8 cellular contexts compared by ENCODE assay signal in genomic region chr6:32175322-32175710, GRCh38. TPM values are rescaled to one million over a fixed set of nuclear protein-coding genes. Genes with fewer than 3 reads are reported as not detected.
A peak's percentile ranks its signal among the peaks of the same experiment; 100 is the strongest.
DNase-seq lines count a peak whose midpoint lies in the region; ATAC-seq and TF ChIP-seq lines count a peak whose summit lies in the region.

No MANE protein-coding gene starts in this region.

- H3K27ac ChIP-seq in CD4-positive, CD25-positive, alpha-beta regulatory T cell (ENCODE audit: insufficient read depth, low read length, poor library complexity, severe bottlenecking), result peak overlapping the region; percentile 97
- H3K27ac ChIP-seq in OCI-LY7 (ENCODE audit: low read depth, low read length, poor library complexity, severe bottlenecking) (no peak overlapping the region), neuronal stem cell (replicated peaks; ENCODE audit: low read length) (no peak overlapping the region)

- no peak overlapping the region for H2BK12ac ChIP-seq in neuronal stem cell (ENCODE audit: low read length)

- intact Hi-C loops in OCI-LY7 (cut with micrococcal nuclease; ENCODE audit: unreplicated experiment), result no loop called here

- TF ChIP-seq CTCF in OCI-LY7 (conservative IDR thresholded peaks at IDR 0.05; ENCODE audit: low read length) (no peak), endothelial cell (IDR thresholded peaks at IDR 0.05; ENCODE audit: unreplicated experiment) (no peak)

- H3K4me1 Mint-ChIP-seq in CD4-positive, CD25-positive, alpha-beta regulatory T cell, result peaks cover 6 to 84% (median 41%) of the 10 kb centered on the region in 4 donors
- H3K4me1 Mint-ChIP-seq in endothelial cell (ENCODE audit: unreplicated experiment), result peaks cover 65% of the 10 kb centered on the region

- H4K8ac ChIP-seq in neuronal stem cell (ENCODE audit: low read depth, low read length), result no peak overlapping the region

- H2AFZ ChIP-seq in OCI-LY7 (ENCODE audit: low read length), result no peak overlapping the region; the same call in 1 of the 2 replicates
- H2AFZ ChIP-seq in neuronal stem cell (ENCODE audit: low read length), result peak overlapping the region; percentile 74

- peak overlapping the region; percentile 97 for H3K18ac ChIP-seq in neuronal stem cell (ENCODE audit: low read length)

- H3K27me3 Mint-ChIP-seq in CD4-positive, CD25-positive, alpha-beta regulatory T cell, result no peaks in the 10 kb centered on the region
- peaks cover 8% of the 10 kb centered on the region for H3K27me3 Mint-ChIP-seq in endothelial cell (ENCODE audit: unreplicated experiment)

- peaks cover 17% of the 10 kb centered on the region for H3K36me3 Mint-ChIP-seq in CD4-positive, CD25-positive, alpha-beta regulatory T cell
- peaks cover 10% of the 10 kb centered on the region for H3K36me3 Mint-ChIP-seq in endothelial cell (ENCODE audit: low read depth, unreplicated experiment)

- no peaks in the 10 kb centered on the region for H3K9me3 Mint-ChIP-seq in CD4-positive, CD25-positive, alpha-beta regulatory T cell
- no peaks in the 10 kb centered on the region for H3K9me3 Mint-ChIP-seq in endothelial cell (ENCODE audit: unreplicated experiment)

- peaks cover 5% of the 10 kb centered on the region for H3K36me3 ChIP-seq in CD4-positive, CD25-positive, alpha-beta regulatory T cell (ENCODE audit: control insufficient read depth, insufficient read depth, low read length)
- H3K36me3 ChIP-seq in OCI-LY7 (ENCODE audit: insufficient read depth, low read length), result peaks cover under 1% of the 10 kb centered on the region; the same call in 1 of the 2 replicates
- H3K36me3 ChIP-seq in neuronal stem cell (replicated peaks in 1 of 2; ENCODE audit: control insufficient read depth in 2 of 2, insufficient read depth in 2 of 2, low read length in 2 of 2), result peaks cover 12 to 35% of the 10 kb centered on the region in 2 donors

- peak overlapping the region; percentile 47 for H2AK5ac ChIP-seq in neuronal stem cell (ENCODE audit: low read depth, low read length)

- H3K4me2 ChIP-seq in OCI-LY7 (ENCODE audit: low read length) (peak overlapping the region; percentile 96), neuronal stem cell (ENCODE audit: insufficient read depth, low read length, poor library complexity, severe bottlenecking) (peak overlapping the region; percentile 67)

- no peak overlapping the region for H2BK120ac ChIP-seq in neuronal stem cell (ENCODE audit: low read depth, low read length)

- WGBS in neuronal stem cell (ENCODE audit: extremely low coverage in 2 of 2, insufficient read length in 2 of 2, insufficient replicate concordance in 1 of 2), 2 donors, result no CpG with 5 or more reads among the region's 2 CpGs

- POLR2A ChIA-PET in OCI-LY7 (lab: Charles Lee), result no interaction called here

- H3K9me2 ChIP-seq in OCI-LY7 (ENCODE audit: insufficient read depth, low read length), result no peaks in the 10 kb centered on the region

- peaks cover 3% of the 10 kb centered on the region for H3K79me1 ChIP-seq in neuronal stem cell (ENCODE audit: low read depth, low read length)

- H3K14ac ChIP-seq in neuronal stem cell (ENCODE audit: low read length), result no peak overlapping the region

- CTCF ChIA-PET in OCI-LY7 (lab: Charles Lee; ENCODE audit: unreplicated experiment), result no interaction called here

- no peak for DNase-seq in CD4-positive, CD25-positive, alpha-beta regulatory T cell
- no peak for DNase-seq in OCI-LY7 (ENCODE audit: low spot score)
- DNase-seq in endothelial cell (ENCODE audit: low spot score), result no peak
- DNase-seq in neuronal stem cell (ENCODE audit: low spot score), result no peak
- DNase-seq in SIG-M5 treated with dmso at 0.1 percent for 504 hours (lab: John Stamatoyannopoulos, UW; ENCODE audit: unreplicated experiment), result no peak
- DNase-seq in DMS 273 treated with DMSO at 0.1 percent for 48 hours (lab: John Stamatoyannopoulos, UW), result no peak

- BruUV-seq in OCI-LY7 (replicated peaks; lab: Mats Ljungman, UMichigan), result no TSS peak

- no peak for ATAC-seq in CD4-positive, CD25-positive, alpha-beta regulatory T cell (ENCODE audit: low read depth in 2 of 2)
- ATAC-seq in GM19035 (IDR thresholded peaks at IDR 0.05; ENCODE audit: unreplicated experiment) (no peak), HG03520 (IDR thresholded peaks at IDR 0.05; ENCODE audit: unreplicated experiment) (no peak)

- H4K20me1 ChIP-seq in OCI-LY7 (ENCODE audit: insufficient read depth, low read length), result no peaks in the 10 kb centered on the region

- H3K27me3 ChIP-seq in CD4-positive, CD25-positive, alpha-beta regulatory T cell (ENCODE audit: control insufficient read depth, insufficient read depth, low read length), result no peaks in the 10 kb centered on the region
- H3K27me3 ChIP-seq in neuronal stem cell (ENCODE audit: control insufficient read depth in 3 of 3, insufficient read depth in 3 of 3, low read depth in 1 of 3, low read length in 3 of 3), result no peaks in the 10 kb centered on the region

- H3K79me2 ChIP-seq in OCI-LY7 (ENCODE audit: insufficient read depth, low read depth, low read length), result peaks cover 14% of the 10 kb centered on the region; the same call in 1 of the 2 replicates

- no peak overlapping the region for H4K91ac ChIP-seq in neuronal stem cell (ENCODE audit: low read depth, low read length, poor library complexity)

- H3K4me1 ChIP-seq in CD4-positive, CD25-positive, alpha-beta regulatory T cell (ENCODE audit: control insufficient read depth, insufficient read depth, low read length, poor library complexity, severe bottlenecking), result peaks cover 47% of the 10 kb centered on the region
- H3K4me1 ChIP-seq in OCI-LY7 (ENCODE audit: insufficient read depth, low read length, poor library complexity, severe bottlenecking), result peaks cover 44% of the 10 kb centered on the region
- H3K4me1 ChIP-seq in neuronal stem cell (ENCODE audit: control insufficient read depth in 2 of 2, insufficient read depth in 1 of 2, low read depth in 1 of 2, low read length in 2 of 2), result peaks cover 9 to 16% of the 10 kb centered on the region in 2 donors

- H3K4me3 Mint-ChIP-seq in CD4-positive, CD25-positive, alpha-beta regulatory T cell, result peak overlapping the region; percentile 57 to 98 (median 94)
- peak overlapping the region; percentile 96 for H3K4me3 Mint-ChIP-seq in endothelial cell (ENCODE audit: unreplicated experiment)

- peak overlapping the region; percentile 86 for H3K4me3 ChIP-seq in CD4-positive, CD25-positive, alpha-beta regulatory T cell (ENCODE audit: low read depth, low read length)
- H3K4me3 ChIP-seq in OCI-LY7 (ENCODE audit: low read depth, low read length, poor library complexity, severe bottlenecking) (peak overlapping the region; percentile 87), neuronal stem cell (ENCODE audit: low read length in 2 of 2) (peak overlapping the region; percentile 72 to 94)

- peak overlapping the region; percentile 67 for H2BK5ac ChIP-seq in neuronal stem cell (ENCODE audit: low read length)

- H3K4ac ChIP-seq in neuronal stem cell (ENCODE audit: low read length), result no peak overlapping the region

- peak overlapping the region; percentile 99 for H3K9ac ChIP-seq in neuronal stem cell (ENCODE audit: low read depth, low read length, poor library complexity)

- H2BK15ac ChIP-seq in neuronal stem cell (ENCODE audit: low read length), result no peak overlapping the region

- no peaks in the 10 kb centered on the region for H3K9me3 ChIP-seq in CD4-positive, CD25-positive, alpha-beta regulatory T cell (ENCODE audit: control insufficient read depth in 2 of 2, low read length in 2 of 2)
- no peaks in the 10 kb centered on the region for H3K9me3 ChIP-seq in OCI-LY7 (ENCODE audit: low read length)
- no peaks in the 10 kb centered on the region for H3K9me3 ChIP-seq in neuronal stem cell (replicated peaks in 1 of 2; ENCODE audit: control insufficient read depth in 2 of 2, insufficient read depth in 1 of 2, low read depth in 1 of 2, low read length in 2 of 2)

- H3K27ac Mint-ChIP-seq in CD4-positive, CD25-positive, alpha-beta regulatory T cell, result peak overlapping the region; percentile 78 to 95 (median 94)
- peak overlapping the region; percentile 94 for H3K27ac Mint-ChIP-seq in endothelial cell (ENCODE audit: unreplicated experiment)

- peak overlapping the region; percentile 50 for H3K23ac ChIP-seq in neuronal stem cell (ENCODE audit: low read depth, low read length, poor library complexity)

RNA-seq across cellular contexts. Expression of gene AGPAT1, which starts 0.6 kb away (rescaled TPM):
- 23.9 TPM for total RNA-seq in CD4-positive, CD25-positive, alpha-beta regulatory T cell
- polyA plus RNA-seq in CD4-positive, CD25-positive, alpha-beta regulatory T cell, result 10 to 100 TPM; 11.8 to 15.2 (median 14.3) TPM
- total RNA-seq in OCI-LY7 (2014; rRNA removed; shearing (Covaris generic)), result 18.0 and 24.5 TPM in 2 replicates
- total RNA-seq in OCI-LY7 (2022) (28.1 and 30.1 TPM in 2 replicates), endothelial cell (ENCODE audit: unreplicated experiment) (93.3 TPM)
- 110 TPM for polyA plus RNA-seq in neuronal stem cell (2013, experiment 1 of 2)
- 106 TPM for polyA plus RNA-seq in neuronal stem cell (2013, experiment 2 of 2)

RNA-seq across cellular contexts. Expression of gene RNF5, which starts 2.9 kb away (rescaled TPM):
- 30.0 TPM for total RNA-seq in CD4-positive, CD25-positive, alpha-beta regulatory T cell
- 100 to 1,000 TPM; 117 to 135 (median 131) TPM for polyA plus RNA-seq in CD4-positive, CD25-positive, alpha-beta regulatory T cell
- total RNA-seq in OCI-LY7 (2014; rRNA removed; shearing (Covaris generic)), result 51.3 and 59.9 TPM in 2 replicates
- total RNA-seq in OCI-LY7 (2022) (50.6 and 56.1 TPM in 2 replicates), endothelial cell (ENCODE audit: unreplicated experiment) (44.4 TPM)
- 152 TPM for polyA plus RNA-seq in neuronal stem cell (2013, experiment 1 of 2)
- polyA plus RNA-seq in neuronal stem cell (2013, experiment 2 of 2), result 145 TPM

RNA-seq across cellular contexts. Expression of gene AGER, which starts 8.7 kb away (rescaled TPM):
- 27.8 TPM for total RNA-seq in CD4-positive, CD25-positive, alpha-beta regulatory T cell
- under 1 TPM in 2 of 4 donors, not detected in 2; 0.44 to 0.52 TPM for polyA plus RNA-seq in CD4-positive, CD25-positive, alpha-beta regulatory T cell
- total RNA-seq in OCI-LY7 (2014; rRNA removed; shearing (Covaris generic)), result 6.6 and 6.7 TPM in 2 replicates
- total RNA-seq in OCI-LY7 (2022), result 26.9 and 29.9 TPM in 2 replicates
- total RNA-seq in endothelial cell (ENCODE audit: unreplicated experiment), result 42.2 TPM
- 19.9 TPM for polyA plus RNA-seq in neuronal stem cell (2013, experiment 1 of 2)
- 18.7 TPM for polyA plus RNA-seq in neuronal stem cell (2013, experiment 2 of 2)

RNA-seq across cellular contexts. Expression of gene EGFL8, which starts 10.9 kb away (rescaled TPM):
- 9.9 TPM for total RNA-seq in CD4-positive, CD25-positive, alpha-beta regulatory T cell
- under 1 TPM in 1 of 4 donors, not detected in 3; 0.60 TPM for polyA plus RNA-seq in CD4-positive, CD25-positive, alpha-beta regulatory T cell
- 7.4 and 11.4 TPM in 2 replicates for total RNA-seq in OCI-LY7 (2014; rRNA removed; shearing (Covaris generic))
- total RNA-seq in OCI-LY7 (2022), result 21.6 and 23.0 TPM in 2 replicates
- 37.4 TPM for total RNA-seq in endothelial cell (ENCODE audit: unreplicated experiment)
- 31.8 TPM for polyA plus RNA-seq in neuronal stem cell (2013, experiment 1 of 2)
- 34.2 TPM for polyA plus RNA-seq in neuronal stem cell (2013, experiment 2 of 2)

RNA-seq across cellular contexts. Expression of gene PBX2, which starts 14.7 kb away (rescaled TPM):
- 106 TPM for total RNA-seq in CD4-positive, CD25-positive, alpha-beta regulatory T cell
- polyA plus RNA-seq in CD4-positive, CD25-positive, alpha-beta regulatory T cell, result 1 to 10 TPM; 1.7 to 2.7 (median 1.9) TPM
- total RNA-seq in OCI-LY7 (2014; rRNA removed; shearing (Covaris generic)), result 23.1 and 23.7 TPM in 2 replicates
- 77.3 and 80.5 TPM in 2 replicates for total RNA-seq in OCI-LY7 (2022)
- total RNA-seq in endothelial cell (ENCODE audit: unreplicated experiment), result 308 TPM
- 154 TPM for polyA plus RNA-seq in neuronal stem cell (2013, experiment 1 of 2)
- polyA plus RNA-seq in neuronal stem cell (2013, experiment 2 of 2), result 155 TPM
